8 cellular contexts compared by ENCODE assay signal in genomic region chr14:20632831-20633771, GRCh38. TPM values are rescaled to one million over a fixed set of nuclear protein-coding genes. Genes with fewer than 3 reads are reported as not detected.
A peak's percentile ranks its signal among the peaks of the same experiment; 100 is the strongest.
DNase-seq lines count a peak whose midpoint lies in the region; ATAC-seq, FAIRE-seq and TF ChIP-seq lines count a peak whose summit lies in the region.

No MANE protein-coding gene starts in this region.

- no peaks in the 10 kb centered on the region for H3K9me3 Mint-ChIP-seq in effector memory CD8-positive, alpha-beta T cell
- peaks cover 16% of the 10 kb centered on the region for H3K9me3 Mint-ChIP-seq in mesothelial cell of epicardium

- peak; percentile 67 for FAIRE-seq in GM18507 (lab: Jason Lieb, UNC)

- peak overlapping the region; percentile 84 to 86 for H3K4me3 Mint-ChIP-seq in effector memory CD8-positive, alpha-beta T cell
- peak overlapping the region; percentile 77 for H3K4me3 Mint-ChIP-seq in mesothelial cell of epicardium

- peaks cover 40% of the 10 kb centered on the region for H3K36me3 Mint-ChIP-seq in effector memory CD8-positive, alpha-beta T cell (ENCODE audit: insufficient read depth)
- no peaks in the 10 kb centered on the region for H3K36me3 Mint-ChIP-seq in mesothelial cell of epicardium

- DNase-seq in GM18507 (ENCODE audit: extremely low spot score, insufficient read length, low read depth): no peak
- DNase-seq in NCI-H446 (lab: John Stamatoyannopoulos, UW): peak; percentile 64 to 81
- DNase-seq in activated CD4-positive, alpha-beta T cell treated with anti-CD3 and anti-CD28 coated beads for 4 hours: peak; percentile 46 to 54
- peak; percentile 46 to 74 (median 52) for DNase-seq in effector memory CD8-positive, alpha-beta T cell
- DNase-seq in mesothelial cell of epicardium (ENCODE audit: low spot score in 2 of 2, unreplicated experiment in 2 of 2): peak in 1 of 2 experiments; percentile 62
- DNase-seq in stimulated activated naive CD4-positive, alpha-beta T cell (lab: John Stamatoyannopoulos, UW): peak; percentile 34 to 82 (median 54)
- no peak for DNase-seq in 8988T

- H3K27me3 Mint-ChIP-seq in effector memory CD8-positive, alpha-beta T cell: peaks cover 0 to 7% of the 10 kb centered on the region in 2 donors
- peaks cover 84% of the 10 kb centered on the region for H3K27me3 Mint-ChIP-seq in mesothelial cell of epicardium (ENCODE audit: low read depth)

- no peak for TF ChIP-seq CTCF in mesothelial cell of epicardium (IDR thresholded peaks at IDR 0.05; ENCODE audit: unreplicated experiment)

- peak; percentile 61 for ATAC-seq in HG02970 (IDR thresholded peaks at IDR 0.05; ENCODE audit: low FRiP score, unreplicated experiment)
- ATAC-seq in effector memory CD8-positive, alpha-beta T cell (replicated peaks): peak; percentile 64

- peak overlapping the region; percentile 98 to 99 for H3K27ac Mint-ChIP-seq in effector memory CD8-positive, alpha-beta T cell
- H3K27ac Mint-ChIP-seq in mesothelial cell of epicardium: peak overlapping the region; percentile 67

- H3K4me1 Mint-ChIP-seq in effector memory CD8-positive, alpha-beta T cell (ENCODE audit: low read depth in 2 of 2): peaks cover 36 to 51% of the 10 kb centered on the region in 2 donors
- H3K4me1 Mint-ChIP-seq in mesothelial cell of epicardium: peaks cover 24% of the 10 kb centered on the region

RNA-seq across cellular contexts. Expression of gene OR6S1, which starts 8.4 kb away (rescaled TPM):
- total RNA-seq in mesothelial cell of epicardium: not detected in 3 replicates

RNA-seq across cellular contexts. Expression of gene RNASE12, which starts 41.9 kb away (rescaled TPM):
- not detected in 3 replicates for total RNA-seq in mesothelial cell of epicardium

RNA-seq across cellular contexts. Expression of gene RNASE11, which starts 45.3 kb away (rescaled TPM):
- total RNA-seq in mesothelial cell of epicardium: not detected in 3 replicates

RNA-seq across cellular contexts. Expression of gene RNASE4, which starts 51.3 kb away (rescaled TPM):
- total RNA-seq in mesothelial cell of epicardium: 4.6 to 6.2 TPM (median 5.3 TPM) in 3 replicates

RNA-seq across cellular contexts. Expression of gene ANG, which starts 55.5 kb away (rescaled TPM):
- 3.7 to 5.4 TPM (median 3.8 TPM) in 3 replicates for total RNA-seq in mesothelial cell of epicardium

Comparison
In these comparisons a context has a peak if more than half of its experiments do, and no peak if none do; other contexts are left out.
1. DNase-seq: peak in NCI-H446 (2 of 2), activated CD4-positive, alpha-beta T cell treated with anti-CD3 and anti-CD28 coated beads for 4 hours (2 of 2), effector memory CD8-positive, alpha-beta T cell (3 of 3) and stimulated activated naive CD4-positive, alpha-beta T cell (6 of 6); none in GM18507 (single experiment) and 8988T (single experiment).